Comparison of ENCODE assay signal across 11 cellular contexts in genomic region chr16:24993722-24994686, GRCh38. TPM values are rescaled to one million over a fixed set of nuclear protein-coding genes. Genes with fewer than 3 reads are reported as not detected.
DNase-seq lines count a peak whose midpoint lies in the region; ATAC-seq, FAIRE-seq and TF ChIP-seq lines count a peak whose summit lies in the region.
"Had no signal": no experiment of that assay in that cellular context is flagged by ENCODE, and none has a peak within 500 bp of the region (broad histone marks: within the 10 kb centered on the region; RNA-seq: fewer than 3 reads in every experiment).

No MANE protein-coding gene starts in this region.

- no peaks in the 10 kb centered on the region for H3K9me3 Mint-ChIP-seq in activated T-cell treated with anti-CD3 and anti-CD28 coated beads, Interleukin-2, amount 50 U/mL, for 72 hours
- H3K9me3 Mint-ChIP-seq in type B pancreatic cell, result no peaks in the 10 kb centered on the region

- H3K4me1 ChIP-seq in hepatocyte (ENCODE audit: insufficient read depth), result peaks cover 43% of the 10 kb centered on the region

- no peaks in the 10 kb centered on the region for H3K27me3 ChIP-seq in hepatocyte

- no peaks in the 10 kb centered on the region for H3K36me3 ChIP-seq in hepatocyte (replicated peaks; ENCODE audit: insufficient read depth, low read depth)

- H3K4me3 ChIP-seq in astrocyte of the spinal cord (ENCODE audit: low read depth, low read length) (no peak overlapping the region), hepatocyte (no peak overlapping the region)
- H3K4me3 ChIP-seq: SK-N-MC had no signal

- H3K9me3 ChIP-seq in hepatocyte (ENCODE audit: low read depth), result no peaks in the 10 kb centered on the region

- H3K27ac Mint-ChIP-seq in activated T-cell treated with anti-CD3 and anti-CD28 coated beads, Interleukin-2, amount 50 U/mL, for 72 hours, result no peak overlapping the region
- H3K27ac Mint-ChIP-seq in type B pancreatic cell, result peak overlapping the region; percentile 54

- peak overlapping the region; percentile 19 for H3K4me2 ChIP-seq in hepatocyte

- 68% methylated on average over 11 of the region's 11 CpGs for WGBS in hepatocyte (ENCODE audit: low lambda C conversion rate, missing lambda C conversion rate)

- ATAC-seq in activated T-cell treated with anti-CD3 and anti-CD28 coated beads, Interleukin-2, amount 50 U/mL, for 72 hours (replicated peaks in 1 of 2), result peak; percentile 64 to 75
- no peak for ATAC-seq in GM19455 (IDR thresholded peaks at IDR 0.05; ENCODE audit: unreplicated experiment)

- no peak overlapping the region for H3K4me3 Mint-ChIP-seq in activated T-cell treated with anti-CD3 and anti-CD28 coated beads, Interleukin-2, amount 50 U/mL, for 72 hours
- peak overlapping the region; percentile 7 for H3K4me3 Mint-ChIP-seq in type B pancreatic cell

- no peak for FAIRE-seq in frontal cortex (lab: Jason Lieb, UNC)
- FAIRE-seq in GM12891 (lab: Jason Lieb, UNC), result no peak

- H3K36me3 Mint-ChIP-seq in activated T-cell treated with anti-CD3 and anti-CD28 coated beads, Interleukin-2, amount 50 U/mL, for 72 hours (ENCODE audit: insufficient read depth in 2 of 2), result no peaks in the 10 kb centered on the region
- H3K36me3 Mint-ChIP-seq in type B pancreatic cell, result peaks cover 12% of the 10 kb centered on the region

- no peaks in the 10 kb centered on the region for H3K27me3 Mint-ChIP-seq in activated T-cell treated with anti-CD3 and anti-CD28 coated beads, Interleukin-2, amount 50 U/mL, for 72 hours (ENCODE audit: low read depth)
- no peaks in the 10 kb centered on the region for H3K27me3 Mint-ChIP-seq in type B pancreatic cell

- peak overlapping the region; percentile 91 for H3K27ac ChIP-seq in hepatocyte
- H3K27ac ChIP-seq: C4-2B, SK-N-MC had no signal

- TF ChIP-seq POLR2A in GM12891 (IDR thresholded peaks at IDR 0.05; ENCODE audit: low read depth, low read length), result no peak

- in situ Hi-C loops in astrocyte of the spinal cord (cut with HindIII; ENCODE audit: low sequenced_read_pairs), result no loop called here

- no peaks in the 10 kb centered on the region for H3K9me2 ChIP-seq in hepatocyte (replicated peaks; ENCODE audit: insufficient read depth)

- peaks cover 23% of the 10 kb centered on the region for H4K20me1 ChIP-seq in hepatocyte (ENCODE audit: insufficient read depth, poor library complexity, severe bottlenecking)

- TF ChIP-seq CTCF in astrocyte of the spinal cord (IDR thresholded peaks at IDR 0.05; ENCODE audit: low read depth, low read length) (no peak), hepatocyte (IDR thresholded peaks at IDR 0.05; ENCODE audit: poor library complexity) (no peak), type B pancreatic cell (conservative IDR thresholded peaks at IDR 0.05) (no peak)

- no peak overlapping the region for H2AFZ ChIP-seq in hepatocyte

- H3K79me2 ChIP-seq in hepatocyte, result peaks cover 91% of the 10 kb centered on the region

- no peak for DNase-seq in activated T-cell treated with anti-CD3 and anti-CD28 coated beads, Interleukin-2, amount 50 U/mL, for 72 hours
- DNase-seq in activated T-cell treated with anti-CD3 and anti-CD28 coated beads, Interleukin-2, amount 50 U/mL, for 1 hour, result no peak
- DNase-seq in astrocyte of the spinal cord (ENCODE audit: low read depth, low spot score) (peak; percentile 93), hepatocyte (ENCODE audit: low spot score) (peak; percentile 66), type B pancreatic cell (ENCODE audit: extremely low spot score, unreplicated experiment) (no peak), frontal cortex (ENCODE audit: low spot score in 2 of 2) (no peak), GM12891 (ENCODE audit: insufficient read length, low spot score) (no peak)
- DNase-seq: anterior cingulate cortex had no signal

- H3K4me1 Mint-ChIP-seq in activated T-cell treated with anti-CD3 and anti-CD28 coated beads, Interleukin-2, amount 50 U/mL, for 72 hours (ENCODE audit: low read depth), result peaks cover 88% of the 10 kb centered on the region
- H3K4me1 Mint-ChIP-seq in type B pancreatic cell (ENCODE audit: unreplicated experiment), result peaks cover 32% of the 10 kb centered on the region

TF ChIP-seq in GM12891, 5 proteins besides CTCF, POLR2A, EP300 and RAD21:
- TF ChIP-seq POLR2AphosphoS5 (IDR thresholded peaks at IDR 0.05; ENCODE audit: low read depth, low read length) (no peak), POU2F2 (IDR thresholded peaks at IDR 0.05; ENCODE audit: low read depth, low read length) (no peak), TAF1 (IDR thresholded peaks at IDR 0.05; ENCODE audit: low read depth, low read length) (no peak), PAX5 (IDR thresholded peaks at IDR 0.05; ENCODE audit: insufficient read depth, low read length, severe bottlenecking) (no peak), SPI1 (IDR thresholded peaks at IDR 0.05; ENCODE audit: low read depth, low read length) (no peak)

RNA-seq across cellular contexts. Expression of gene ARHGAP17, which starts 21.2 kb away (rescaled TPM):
- total RNA-seq in activated T-cell treated with anti-CD3 and anti-CD28 coated beads, Interleukin-2, amount 50 U/mL, for 72 hours, result 10 to 100 TPM; 66.8 to 70.9 TPM
- 41.0 and 50.1 TPM in 2 replicates for total RNA-seq in hepatocyte
- polyA plus RNA-seq in hepatocyte, result 55.8 and 56.1 TPM in 2 replicates
- total RNA-seq in type B pancreatic cell (ENCODE audit: low replicate concordance), result 72.6 and 88.0 TPM in 2 replicates
- total RNA-seq in frontal cortex, result 19.6 TPM
- polyA plus RNA-seq in GM12891 (2012; ENCODE audit: low read depth, missing spikeins), result 87.2 TPM

Comparison
In these comparisons a context has a peak if more than half of its experiments do, and no peak if none do; other contexts are left out.
1. DNase-seq: peak in astrocyte of the spinal cord (single experiment) and hepatocyte (single experiment); none in activated T-cell treated with anti-CD3 and anti-CD28 coated beads, Interleukin-2, amount 50 U/mL, for 72 hours (0 of 2), activated T-cell treated with anti-CD3 and anti-CD28 coated beads, Interleukin-2, amount 50 U/mL, for 1 hour (single experiment), type B pancreatic cell (single experiment), frontal cortex (0 of 2) and GM12891 (single experiment).